In the genomic region with DNA sequence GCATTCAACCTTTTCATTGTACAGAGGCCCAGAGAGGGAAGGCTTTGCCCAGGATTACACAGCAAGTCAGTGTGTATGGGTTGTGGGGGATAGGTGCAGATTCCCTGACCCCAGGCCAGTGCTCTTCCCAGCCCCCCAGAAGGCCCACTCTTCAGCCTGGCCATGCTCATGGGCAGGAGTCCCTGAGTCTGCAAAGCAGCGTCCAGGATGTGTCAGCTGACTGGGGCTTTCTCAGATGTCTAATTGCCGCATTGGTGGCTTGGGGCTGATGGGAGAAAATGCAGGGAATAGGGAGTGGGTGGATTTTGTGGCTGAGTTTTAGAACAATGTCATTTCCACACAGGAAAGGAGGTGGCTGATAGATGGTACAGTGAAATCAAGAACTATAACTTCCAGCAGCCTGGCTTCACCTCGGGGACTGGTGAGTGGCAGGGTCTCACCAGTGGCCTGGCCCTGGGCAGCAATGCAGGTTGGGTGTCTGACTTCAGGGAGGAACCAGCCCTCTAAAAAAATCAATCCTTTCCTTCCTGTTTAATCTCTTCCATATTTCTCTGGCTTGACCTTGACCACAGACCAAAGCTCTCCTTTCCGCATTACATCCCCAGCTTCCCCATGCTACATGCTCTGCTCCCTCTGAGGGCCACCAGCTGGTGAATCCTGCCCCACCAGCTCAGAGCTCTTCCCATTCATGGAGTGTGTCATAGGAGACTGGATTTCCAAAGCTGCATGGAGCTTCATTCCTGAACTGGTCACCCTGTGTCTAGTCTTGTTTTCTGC, we compare ENCODE assay signal across 9 cellular contexts. TPM values are rescaled to one million over a fixed set of nuclear protein-coding genes. Genes with fewer than 3 reads are reported as not detected.
DNase-seq lines count a peak whose midpoint lies in the region; ATAC-seq and TF ChIP-seq lines count a peak whose summit lies in the region.
"Had no signal": no experiment of that assay in that cellular context is flagged by ENCODE, and none has a peak within 500 bp of the region (broad histone marks: within the 10 kb centered on the region; RNA-seq: fewer than 3 reads in every experiment).

No MANE protein-coding gene starts in this region.

- peaks cover 3% of the 10 kb centered on the region for H3K79me2 ChIP-seq in SK-N-SH (ENCODE audit: insufficient read depth)

- H3K27ac ChIP-seq in SK-N-SH (ENCODE audit: low read depth in 2 of 2, low read length in 1 of 2): peak overlapping the region in 1 of 2 experiments; percentile 98; a peak in 2 of 4 replicates

- ATAC-seq in SK-N-SH treated with all-trans-retinoic acid at 6 μM for 48 hours (no peak), T-cell (replicated peaks in 1 of 4) (no peak), HG02642 (IDR thresholded peaks at IDR 0.05; ENCODE audit: poor library complexity, unreplicated experiment) (no peak)
- ATAC-seq in stimulated activated memory B cell treated with anti-CD40 and anti-IgM and Interleukin-4, amounts not matched to agents 10 μg/mL and 1 μg/mL and 100 μg/mL, for 72 hours: no peak

- no peaks in the 10 kb centered on the region for H3K9me3 ChIP-seq in SK-N-SH

- TF ChIP-seq RAD21 in SK-N-SH (IDR thresholded peaks at IDR 0.05; ENCODE audit: low read length): no peak

- peaks cover 29% of the 10 kb centered on the region for H3K36me3 Mint-ChIP-seq in T-cell
- peaks cover 15% of the 10 kb centered on the region for H3K36me3 Mint-ChIP-seq in stimulated activated memory B cell treated with anti-CD40 and anti-IgM and Interleukin-4, amounts not matched to agents 10 μg/mL and 1 μg/mL and 100 μg/mL, for 72 hours

- no peak for TF ChIP-seq EP300 in SK-N-SH (IDR thresholded peaks at IDR 0.05; ENCODE audit: borderline replicate concordance in 1 of 2, low read depth in 1 of 2, low read length in 1 of 2)

- peak overlapping the region; percentile 8 to 88 (median 54) for H3K4me3 Mint-ChIP-seq in T-cell
- H3K4me3 Mint-ChIP-seq in stimulated activated memory B cell treated with anti-CD40 and anti-IgM and Interleukin-4, amounts not matched to agents 10 μg/mL and 1 μg/mL and 100 μg/mL, for 72 hours: peak overlapping the region; percentile 73

- H3K4me3 ChIP-seq in SK-N-SH (ENCODE audit: low read depth in 2 of 2, low read length in 1 of 2) (no peak overlapping the region), fibroblast of pulmonary artery (replicated peaks; ENCODE audit: low read depth, low read length) (no peak overlapping the region)

- TF ChIP-seq CTCF in SK-N-SH (IDR thresholded peaks at IDR 0.05) (no peak), fibroblast of pulmonary artery (IDR thresholded peaks at IDR 0.05; ENCODE audit: low read length, missing control alignments) (no peak)

- H3K9me3 Mint-ChIP-seq in T-cell: peaks cover 3 to 8% (median 6%) of the 10 kb centered on the region in 3 donors
- peaks cover under 1% of the 10 kb centered on the region for H3K9me3 Mint-ChIP-seq in stimulated activated memory B cell treated with anti-CD40 and anti-IgM and Interleukin-4, amounts not matched to agents 10 μg/mL and 1 μg/mL and 100 μg/mL, for 72 hours

- no peak overlapping the region for H2AFZ ChIP-seq in SK-N-SH (ENCODE audit: low read depth)

- H3F3A ChIP-seq in SK-N-SH (replicated peaks; ENCODE audit: insufficient read depth): peaks cover 60% of the 10 kb centered on the region

- H4K20me1 ChIP-seq in SK-N-SH (ENCODE audit: insufficient read depth): no peaks in the 10 kb centered on the region

- no peaks in the 10 kb centered on the region for H3K27me3 Mint-ChIP-seq in T-cell
- no peaks in the 10 kb centered on the region for H3K27me3 Mint-ChIP-seq in stimulated activated memory B cell treated with anti-CD40 and anti-IgM and Interleukin-4, amounts not matched to agents 10 μg/mL and 1 μg/mL and 100 μg/mL, for 72 hours
- H3K27me3 Mint-ChIP-seq: progenitor cell of endocrine pancreas had no signal

- H3K9ac ChIP-seq in SK-N-SH: no peak overlapping the region

- no peaks in the 10 kb centered on the region for H3K27me3 ChIP-seq in SK-N-SH (ENCODE audit: insufficient read depth)

- POLR2A ChIA-PET in SK-N-SH (lab: Yijun Ruan, JAX) (interaction anchor here (0.6 kb wide), 1 partner anchor 9 kb away, joined by 3 read pairs; no protein-coding TSS in a partner anchor), T-cell (lab: Charles Lee) (interaction anchor here in 1 of 2 donors (0.5 kb wide), 1 partner anchor 1272 kb away, joined by 3 read pairs; a partner anchor contains a TSS)

- CTCF ChIA-PET in SK-N-SH (lab: Yijun Ruan, JAX) (interaction anchor here (1.2 to 7.0 kb wide), 4 partner anchors 11 to 48 kb away, joined by 3 to 105 read pairs (median 9); no protein-coding TSS in a partner anchor), T-cell (lab: Charles Lee) (interaction anchor here (0.5 to 2.3 kb wide), 3 partner anchors 35 to 119 kb away, joined by 3 to 8 read pairs (median 3); a partner anchor contains a TSS)

- H3K4me2 ChIP-seq in SK-N-SH: peak overlapping the region; percentile 61; the same call in 1 of the 2 replicates

- DNase-seq in SK-N-SH (no peak), T-cell (no peak), fibroblast of pulmonary artery (ENCODE audit: low read depth) (peak; percentile 36), GM19240 (ENCODE audit: insufficient read length, low spot score) (no peak), NCI-H69 (lab: John Stamatoyannopoulos, UW) (no peak)

- WGBS in SK-N-SH (ENCODE audit: low lambda C conversion rate): 91% methylated on average over 4 of the region's 4 CpGs

- H3K9me2 ChIP-seq in SK-N-SH: no peaks in the 10 kb centered on the region

- H3K36me3 ChIP-seq in SK-N-SH (replicated peaks in 1 of 2; ENCODE audit: control insufficient read depth in 1 of 2, insufficient read depth in 2 of 2, low read length in 1 of 2): peaks cover 0 to 30% of the 10 kb centered on the region in 2 experiments

- H3K4me1 ChIP-seq in SK-N-SH (ENCODE audit: control insufficient read depth in 1 of 2, insufficient read depth in 2 of 2, low read depth in 1 of 2, low read length in 1 of 2): peaks cover 22 to 52% of the 10 kb centered on the region in 2 experiments; a peak in 3 of 4 replicates

- H3K27ac Mint-ChIP-seq in T-cell: peak overlapping the region; percentile 97 to 98
- peak overlapping the region; percentile 95 for H3K27ac Mint-ChIP-seq in stimulated activated memory B cell treated with anti-CD40 and anti-IgM and Interleukin-4, amounts not matched to agents 10 μg/mL and 1 μg/mL and 100 μg/mL, for 72 hours
- H3K27ac Mint-ChIP-seq: progenitor cell of endocrine pancreas had no signal

- peaks cover 61 to 85% (median 81%) of the 10 kb centered on the region in 3 donors for H3K4me1 Mint-ChIP-seq in T-cell
- H3K4me1 Mint-ChIP-seq in stimulated activated memory B cell treated with anti-CD40 and anti-IgM and Interleukin-4, amounts not matched to agents 10 μg/mL and 1 μg/mL and 100 μg/mL, for 72 hours: peaks cover 63% of the 10 kb centered on the region

TF ChIP-seq in SK-N-SH, 30 proteins besides CTCF, POLR2A, EP300 and RAD21:
- TF ChIP-seq GABPA (IDR thresholded peaks at IDR 0.05; ENCODE audit: low read depth) (no peak), FOXJ3 (CRISPR knock-in tag; IDR thresholded peaks at IDR 0.05) (no peak), ELF1 (IDR thresholded peaks at IDR 0.05) (no peak), TEAD4 (IDR thresholded peaks at IDR 0.05; ENCODE audit: borderline replicate concordance, insufficient read depth) (no peak), YY1 (IDR thresholded peaks at IDR 0.05; ENCODE audit: low read depth) (no peak)

TF ChIP-seq in SK-N-SH treated with all-trans-retinoic acid at 6 μM for 48 hours, 23 proteins besides CTCF, POLR2A, EP300 and RAD21 (continues in another document):
- TF ChIP-seq OSR1 (CRISPR knock-in tag; IDR thresholded peaks at IDR 0.05) (no peak), ZC3H10 (CRISPR knock-in tag; IDR thresholded peaks at IDR 0.05) (no peak), ZNF8 (CRISPR knock-in tag; IDR thresholded peaks at IDR 0.05) (no peak), ESRRG (CRISPR knock-in tag; IDR thresholded peaks at IDR 0.05) (no peak), CSDC2 (CRISPR knock-in tag; IDR thresholded peaks at IDR 0.05) (no peak), ZNF70 (CRISPR knock-in tag; IDR thresholded peaks at IDR 0.05) (no peak), RARB (CRISPR knock-in tag; IDR thresholded peaks at IDR 0.05) (no peak), TCF4 (CRISPR knock-in tag; IDR thresholded peaks at IDR 0.05; ENCODE audit: borderline replicate concordance) (no peak)
- TF ChIP-seq, protein P1, sequence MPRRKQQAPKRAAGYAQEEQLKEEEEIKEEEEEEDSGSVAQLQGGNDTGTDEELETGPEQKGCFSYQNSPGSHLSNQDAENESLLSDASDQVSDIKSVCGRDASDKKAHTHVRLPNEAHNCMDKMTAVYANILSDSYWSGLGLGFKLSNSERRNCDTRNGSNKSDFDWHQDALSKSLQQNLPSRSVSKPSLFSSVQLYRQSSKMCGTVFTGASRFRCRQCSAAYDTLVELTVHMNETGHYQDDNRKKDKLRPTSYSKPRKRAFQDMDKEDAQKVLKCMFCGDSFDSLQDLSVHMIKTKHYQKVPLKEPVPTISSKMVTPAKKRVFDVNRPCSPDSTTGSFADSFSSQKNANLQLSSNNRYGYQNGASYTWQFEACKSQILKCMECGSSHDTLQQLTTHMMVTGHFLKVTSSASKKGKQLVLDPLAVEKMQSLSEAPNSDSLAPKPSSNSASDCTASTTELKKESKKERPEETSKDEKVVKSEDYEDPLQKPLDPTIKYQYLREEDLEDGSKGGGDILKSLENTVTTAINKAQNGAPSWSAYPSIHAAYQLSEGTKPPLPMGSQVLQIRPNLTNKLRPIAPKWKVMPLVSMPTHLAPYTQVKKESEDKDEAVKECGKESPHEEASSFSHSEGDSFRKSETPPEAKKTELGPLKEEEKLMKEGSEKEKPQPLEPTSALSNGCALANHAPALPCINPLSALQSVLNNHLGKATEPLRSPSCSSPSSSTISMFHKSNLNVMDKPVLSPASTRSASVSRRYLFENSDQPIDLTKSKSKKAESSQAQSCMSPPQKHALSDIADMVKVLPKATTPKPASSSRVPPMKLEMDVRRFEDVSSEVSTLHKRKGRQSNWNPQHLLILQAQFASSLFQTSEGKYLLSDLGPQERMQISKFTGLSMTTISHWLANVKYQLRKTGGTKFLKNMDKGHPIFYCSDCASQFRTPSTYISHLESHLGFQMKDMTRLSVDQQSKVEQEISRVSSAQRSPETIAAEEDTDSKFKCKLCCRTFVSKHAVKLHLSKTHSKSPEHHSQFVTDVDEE (CRISPR knock-in tag; IDR thresholded peaks at IDR 0.05): no peak

RNA-seq across cellular contexts. Expression of a gene that starts 14.2 kb away (rescaled TPM):
- polyA plus RNA-seq in SK-N-SH (2012; rRNA removed): 38.3 and 40.1 TPM in 2 replicates
- polyA plus RNA-seq in SK-N-SH (2012; cell fraction: cytosol; rRNA removed): 38.4 and 43.1 TPM in 2 replicates
- 25.0 and 25.4 TPM in 2 replicates for polyA plus RNA-seq in SK-N-SH (2012; cell fraction: nucleus; rRNA removed)
- total RNA-seq in T-cell: 10 to 100 TPM; 25.6 to 37.8 (median 28.7) TPM

RNA-seq across cellular contexts. Expression of a gene that starts 18.5 kb away (rescaled TPM):
- 0.44 and 0.54 TPM in 2 replicates for polyA plus RNA-seq in SK-N-SH (2012; rRNA removed)
- polyA plus RNA-seq in SK-N-SH (2012; cell fraction: cytosol; rRNA removed): 0.15 and 0.35 TPM in 2 replicates
- 0.93 and 0.95 TPM in 2 replicates for polyA plus RNA-seq in SK-N-SH (2012; cell fraction: nucleus; rRNA removed)
- total RNA-seq in T-cell: under 1 TPM in 3 of 5 donors, not detected in 2; 0.13 to 0.84 (median 0.68) TPM
- total RNA-seq: progenitor cell of endocrine pancreas had no signal

RNA-seq across cellular contexts. Expression of a gene that starts 40.0 kb away (rescaled TPM):
- 222 and 260 TPM in 2 replicates for polyA plus RNA-seq in SK-N-SH (2012; rRNA removed)
- 329 and 395 TPM in 2 replicates for polyA plus RNA-seq in SK-N-SH (2012; cell fraction: cytosol; rRNA removed)
- 119 and 142 TPM in 2 replicates for polyA plus RNA-seq in SK-N-SH (2012; cell fraction: nucleus; rRNA removed)
- 10 to 100 TPM; 40.2 to 79.0 (median 70.0) TPM for total RNA-seq in T-cell
